Comparison of ENCODE assay signal across 32 cellular contexts in the genomic region with DNA sequence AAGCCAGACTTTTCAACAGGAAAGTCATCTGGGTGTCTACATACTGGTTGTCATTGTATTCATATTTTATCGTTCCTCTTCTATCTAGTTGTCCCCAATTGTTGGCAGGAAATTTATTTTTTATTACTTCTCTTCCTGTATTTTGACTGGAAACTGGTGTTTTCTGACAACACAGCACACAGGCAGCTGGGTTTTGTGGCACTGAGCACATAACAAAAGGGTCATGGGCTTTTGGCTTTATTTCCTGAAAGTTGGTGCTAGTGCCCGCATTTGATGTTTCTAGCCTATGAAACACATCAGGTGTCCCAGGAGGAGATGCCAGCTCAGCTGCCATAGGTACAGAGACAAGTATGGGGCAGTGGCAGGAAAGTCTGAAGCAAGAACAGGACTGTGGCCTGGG.
"Had no signal": no experiment of that assay in that cellular context is flagged by ENCODE, and none has a peak within 500 bp of the region (broad histone marks: within the 10 kb centered on the region; RNA-seq: fewer than 3 reads in every experiment).

No MANE protein-coding gene starts in this region.

- DNase-seq: activated CD4-positive, alpha-beta memory T cell treated with anti-CD3 and anti-CD28 coated beads for 36 hours; activated CD4-positive, alpha-beta T cell treated with anti-CD3 and anti-CD28 coated beads, Interleukin-2, amount 10 ng/mL, durations not matched to agents 24 days and 14 days; activated CD4-positive, CD25-positive, alpha-beta regulatory T cell treated with anti-CD3 and anti-CD28 coated beads, Interleukin-2, amount 50 U/mL, for 72 hours; activated CD8-positive, alpha-beta memory T cell treated with anti-CD3 and anti-CD28 coated beads, Interleukin-2, amount 50 U/mL, for 4 hours; activated effector memory CD4-positive, alpha-beta T cell treated with anti-CD3 and anti-CD28 coated beads, Interleukin-2, amount 50 U/mL, for 16 hours; activated naive CD4-positive, alpha-beta T cell treated with anti-CD3 and anti-CD28 coated beads, Interleukin-2, amount 10 ng/mL, durations not matched to agents 7 days and 5 days; activated naive CD8-positive, alpha-beta T cell treated with anti-CD3 and anti-CD28 coated beads, Interleukin-2, amount 10 ng/mL, durations not matched to agents 7 days and 5 days; activated T-cell treated with anti-CD3 and anti-CD28 coated beads, Interleukin-2, amount 50 U/mL, for 1 hour; brain microvascular endothelial cell; cortex of kidney; endodermal cell; foreskin keratinocyte; heart left ventricle; hypothalamus; immature natural killer cell; kidney; left colon; naive thymus-derived CD8-positive, alpha-beta T cell; occipital lobe; psoas muscle; stimulated activated CD4-positive, alpha-beta T cell treated with anti-CD3 and anti-CD28 coated beads, Interleukin-15, amount 100 ng/mL, for 24 hours; stimulated activated CD4-positive, alpha-beta T cell treated with anti-CD3 and anti-CD28 coated beads, Interleukin-2, amount 100 ng/mL, for 24 hours; stimulated activated naive B cell treated with anti-CD40 and anti-IgM and Interleukin-4, amounts not matched to agents 10 μg/mL and 1 μg/mL and 100 μg/mL, for 72 hours; stomach; T-helper 17 cell; T1000; transverse colon had no signal

- FAIRE-seq: astrocyte, kidney, urothelium cell line had no signal

- H3K27me3 ChIP-seq: brain microvascular endothelial cell, esophagus muscularis mucosa, foreskin keratinocyte, heart left ventricle, stomach, transverse colon had no signal

- H2AFZ ChIP-seq: parathyroid adenoma had no signal

- H3K36me3 ChIP-seq: brain microvascular endothelial cell, esophagus muscularis mucosa, heart left ventricle, stomach, transverse colon had no signal

- H3K79me2 ChIP-seq: parathyroid adenoma had no signal

- H3K4me3 ChIP-seq: esophagus muscularis mucosa, heart left ventricle, psoas muscle, smooth muscle cell, stomach, transverse colon had no signal

- H3K4me2 ChIP-seq: smooth muscle cell had no signal

- ATAC-seq: foreskin keratinocyte; left colon; naive thymus-derived CD8-positive, alpha-beta T cell; psoas muscle; stimulated activated naive B cell treated with anti-CD40 and anti-IgM and Interleukin-4, amounts not matched to agents 10 μg/mL and 1 μg/mL and 100 μg/mL, for 72 hours; T-helper 17 cell had no signal

- H3K4me1 ChIP-seq: parathyroid adenoma, psoas muscle, stomach, transverse colon had no signal

- H3K9ac ChIP-seq: parathyroid adenoma had no signal

- H3K9me3 ChIP-seq: esophagus muscularis mucosa, heart left ventricle, psoas muscle, stomach, transverse colon had no signal

- H3K27ac ChIP-seq: brain microvascular endothelial cell, esophagus muscularis mucosa, foreskin keratinocyte, parathyroid adenoma, psoas muscle, stomach, transverse colon had no signal
